8 cellular contexts compared by ENCODE assay signal in genomic region chr1:110746644-110747259, GRCh38.
DNase-seq lines count a peak whose midpoint lies in the region; ATAC-seq and TF ChIP-seq lines count a peak whose summit lies in the region.

No MANE protein-coding gene starts in this region.

- no peak for TF ChIP-seq POLR2A in erythroblast (IDR thresholded peaks at IDR 0.05; ENCODE audit: low read length)

- H3K9me3 Mint-ChIP-seq in activated CD4-positive, alpha-beta memory T cell treated with anti-CD3 and anti-CD28 coated beads for 36 hours: no peaks in the 10 kb centered on the region

- peaks cover 15% of the 10 kb centered on the region for H3K27me3 Mint-ChIP-seq in activated CD4-positive, alpha-beta memory T cell treated with anti-CD3 and anti-CD28 coated beads for 36 hours

- no peak overlapping the region for H3K4me3 Mint-ChIP-seq in activated CD4-positive, alpha-beta memory T cell treated with anti-CD3 and anti-CD28 coated beads for 36 hours

- intact Hi-C loops in activated CD4-positive, alpha-beta memory T cell treated with anti-CD3 and anti-CD28 coated beads for 36 hours (cut with micrococcal nuclease): loop anchor here (2.0 to 5.0 kb wide), 2 partner anchors 20 to 64 kb away; no protein-coding TSS in a partner anchor

- H3K4me1 Mint-ChIP-seq in activated CD4-positive, alpha-beta memory T cell treated with anti-CD3 and anti-CD28 coated beads for 36 hours (ENCODE audit: low read depth): no peaks in the 10 kb centered on the region

- H3K36me3 Mint-ChIP-seq in activated CD4-positive, alpha-beta memory T cell treated with anti-CD3 and anti-CD28 coated beads for 36 hours: no peaks in the 10 kb centered on the region

- CTCF ChIA-PET in activated CD4-positive, alpha-beta memory T cell treated with anti-CD3 and anti-CD28 coated beads for 36 hours (lab: Charles Lee): interaction anchor here (0.5 kb wide), 1 partner anchor 19 kb away, joined by 3 read pairs; no protein-coding TSS in a partner anchor

- no peak for ATAC-seq in GM21619 (IDR thresholded peaks at IDR 0.05; ENCODE audit: unreplicated experiment)
- ATAC-seq in GM19351 (IDR thresholded peaks at IDR 0.05; ENCODE audit: unreplicated experiment): no peak

- no peak overlapping the region for H3K27ac Mint-ChIP-seq in activated CD4-positive, alpha-beta memory T cell treated with anti-CD3 and anti-CD28 coated beads for 36 hours

- DNase-seq in Ammon's horn (ENCODE audit: low spot score) (peak; percentile 58), KG1 (lab: John Stamatoyannopoulos, UW) (peak; percentile 14), erythroblast (lab: John Stamatoyannopoulos, UW) (peak; percentile 50 to 65), renal cortical epithelial cell (ENCODE audit: low read depth) (peak; percentile 33), NCI-H510A treated with DMSO at 0.1 percent for 48 hours (lab: John Stamatoyannopoulos, UW) (no peak)
- peak; percentile 70 for DNase-seq in activated CD4-positive, alpha-beta memory T cell treated with anti-CD3 and anti-CD28 coated beads for 36 hours

- POLR2A ChIA-PET in activated CD4-positive, alpha-beta memory T cell treated with anti-CD3 and anti-CD28 coated beads for 36 hours (lab: Charles Lee): no interaction called here
